Comparison of ENCODE assay signal across 1 cellular context in the genomic region with DNA sequence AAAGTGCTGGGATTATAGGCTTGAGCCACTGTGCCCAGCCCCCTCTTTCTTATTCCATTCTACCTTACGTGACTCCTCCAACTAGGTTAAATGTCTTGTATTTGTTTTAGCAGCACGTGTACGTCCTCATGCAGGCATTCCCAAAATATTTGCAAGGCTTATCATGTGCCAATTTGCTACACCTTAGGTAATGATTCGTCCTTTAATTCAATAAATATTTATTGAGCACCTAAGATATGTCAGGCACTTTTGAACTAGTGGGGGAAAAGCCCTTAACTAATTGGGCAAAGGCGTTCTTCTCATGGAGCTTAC.
TF ChIP-seq lines count a peak whose summit lies in the region.

No MANE protein-coding gene starts in this region.

TF ChIP-seq in WTC11, 78 proteins besides CTCF, POLR2A, EP300 and RAD21 (continued from another document):
- TF ChIP-seq GRHL2 (CRISPR knock-in tag; IDR thresholded peaks at IDR 0.05; ENCODE audit: insufficient replicate concordance, severe bottlenecking): no peak
- no peak for TF ChIP-seq ZNF671 (CRISPR knock-in tag; IDR thresholded peaks at IDR 0.05)
- no peak for TF ChIP-seq AFF4 (CRISPR knock-in tag; IDR thresholded peaks at IDR 0.05; ENCODE audit: borderline replicate concordance)
- TF ChIP-seq JAZF1 (CRISPR knock-in tag; IDR thresholded peaks at IDR 0.05): no peak
